ENCODE assay signal across 8 cellular contexts in genomic region chr20:63641146-63641791, GRCh38. TPM values are rescaled to one million over a fixed set of nuclear protein-coding genes. Genes with fewer than 3 reads are reported as not detected.
DNase-seq lines count a peak whose midpoint lies in the region; ATAC-seq and TF ChIP-seq lines count a peak whose summit lies in the region.

No MANE protein-coding gene starts in this region.

- TF ChIP-seq POLR2A in uterus (IDR thresholded peaks at IDR 0.05), result no peak

- no peak for TF ChIP-seq CTCF in uterus (IDR thresholded peaks at IDR 0.05)

- H3K4me3 ChIP-seq in mononuclear cell (ENCODE audit: low read length) (peak overlapping the region; percentile 77), uterus (peak overlapping the region; percentile 28 to 41)

- H3K4me1 ChIP-seq in mononuclear cell (ENCODE audit: insufficient read depth, low read length) (peaks cover 50% of the 10 kb centered on the region), uterus (peaks cover 0 to 9% of the 10 kb centered on the region in 2 donors)

- H3K36me3 ChIP-seq in uterus, result no peaks in the 10 kb centered on the region

- H3K27ac ChIP-seq in uterus, result peak overlapping the region; percentile 70 to 80

- intact Hi-C loops in Right ventricle myocardium inferior (cut with DNase I), result no loop called here
- intact Hi-C loops in cardiac septum (cut with DNase I), result no loop called here
- intact Hi-C loops in uterus (cut with DNase I; ENCODE audit: low total_unique reads), result no loop called here

- no peaks in the 10 kb centered on the region for H3K9me3 ChIP-seq in mononuclear cell (ENCODE audit: low read depth, low read length)
- no peaks in the 10 kb centered on the region for H3K9me3 ChIP-seq in uterus

- peak; percentile 20 for ATAC-seq in Right ventricle myocardium inferior

- H3K27me3 ChIP-seq in mononuclear cell (ENCODE audit: insufficient read depth, low read length), result no peaks in the 10 kb centered on the region
- no peaks in the 10 kb centered on the region for H3K27me3 ChIP-seq in uterus

- DNase-seq in Right ventricle myocardium inferior (ENCODE audit: missing footprints) (no peak), cardiac septum (ENCODE audit: low spot score) (no peak), RPMI8226 (peak; percentile 45), uterus (peak in 1 of 2 donors; percentile 43), globus pallidus (ENCODE audit: low spot score) (no peak), COLO829 (ENCODE audit: low spot score) (no peak)
- peak; percentile 62 for DNase-seq in central memory CD4-positive, alpha-beta T cell

RNA-seq across cellular contexts. Expression of gene STMN3, which starts 12.0 kb away (rescaled TPM):
- total RNA-seq in Right ventricle myocardium inferior (7.1 TPM), cardiac septum (8.8 TPM), mononuclear cell (14.5 TPM), uterus (10 to 100 TPM in 3 of 4 donors, 1 to 10 TPM in 1; 9.2 to 30.5 (median 20.9) TPM)

RNA-seq across cellular contexts. Expression of gene GMEB2, which starts 14.4 kb away (rescaled TPM):
- total RNA-seq in Right ventricle myocardium inferior (6.1 TPM), cardiac septum (6.8 TPM), mononuclear cell (27.1 TPM), uterus (10 to 100 TPM in 2 of 4 donors, 1 to 10 TPM in 2; 2.1 to 24.8 (median 11.5) TPM)

RNA-seq across cellular contexts. Expression of gene RTEL1, which starts 16.8 kb away (rescaled TPM):
- total RNA-seq in Right ventricle myocardium inferior, result 9.0 TPM
- total RNA-seq in cardiac septum, result 10.5 TPM
- 5.7 TPM for total RNA-seq in mononuclear cell
- total RNA-seq in uterus, result 10 to 100 TPM; 17.4 to 56.5 (median 26.6) TPM

RNA-seq across cellular contexts. Expression of gene TNFRSF6B, which starts 55.2 kb away (rescaled TPM):
- total RNA-seq in Right ventricle myocardium inferior, result 1.0 TPM
- total RNA-seq in cardiac septum, result not detected
- not detected for total RNA-seq in mononuclear cell
- 1 to 10 TPM in 1 of 4 donors, under 1 TPM in 1, not detected in 2; 0.83 to 4.1 TPM for total RNA-seq in uterus

Comparison
In these comparisons a context has a peak if more than half of its experiments do, and no peak if none do; other contexts are left out.
1. DNase-seq: peak in RPMI8226 (single experiment) and central memory CD4-positive, alpha-beta T cell (single experiment); none in Right ventricle myocardium inferior (single experiment), cardiac septum (single experiment), globus pallidus (single experiment) and COLO829 (single experiment).